8 cellular contexts compared by ENCODE assay signal in genomic region chr10:127906548-127907377, GRCh38. TPM values are rescaled to one million over a fixed set of nuclear protein-coding genes. Genes with fewer than 3 reads are reported as not detected.
A peak's percentile ranks its signal among the peaks of the same experiment; 100 is the strongest.
DNase-seq lines count a peak whose midpoint lies in the region; TF ChIP-seq lines count a peak whose summit lies in the region.

TSS of gene PTPRE (plus strand) at chr10:127907103. CDS start at chr10:128040882, 133,779 bp downstream.

- TF ChIP-seq CTCF in GM12865 (IDR thresholded peaks at IDR 0.05; ENCODE audit: insufficient read depth, low read depth, low read length, missing control alignments) (peak; percentile 56), endodermal cell (conservative IDR thresholded peaks at IDR 0.05) (peak; percentile 92)

- H3K9me3 Mint-ChIP-seq in endodermal cell = no peaks in the 10 kb centered on the region

- no peak within 1 kb of the TSS for H3K27ac Mint-ChIP-seq in endodermal cell

- no peak within 1 kb of the TSS for H3K9ac ChIP-seq in endodermal cell (ENCODE audit: extremely low read depth, low read length, poor library complexity, severe bottlenecking)

- H3K27me3 ChIP-seq in endodermal cell (ENCODE audit: control insufficient read depth, insufficient read depth, low read length, poor library complexity, severe bottlenecking) (peaks cover 39% of the 10 kb centered on the region), mononuclear cell (ENCODE audit: insufficient read depth, low read length) (peaks cover 4% of the 10 kb centered on the region)

- H3K36me3 Mint-ChIP-seq in endodermal cell (ENCODE audit: low read depth) = no peaks in the 10 kb centered on the region

- peak within 1 kb of the TSS; percentile 35 for H3K4me3 Mint-ChIP-seq in endodermal cell

- H3K4me1 ChIP-seq in endodermal cell (ENCODE audit: control insufficient read depth, insufficient read depth, low read length) = no peaks in the 10 kb centered on the region
- H3K4me1 ChIP-seq in mononuclear cell (ENCODE audit: insufficient read depth, low read length) = peaks cover 16% of the 10 kb centered on the region

- H3K9me3 ChIP-seq in endodermal cell (ENCODE audit: control insufficient read depth, low read length) = no peaks in the 10 kb centered on the region
- H3K9me3 ChIP-seq in mononuclear cell (ENCODE audit: low read depth, low read length) = no peaks in the 10 kb centered on the region

- H3K27ac ChIP-seq in endodermal cell (ENCODE audit: low read depth, low read length) = no peak within 1 kb of the TSS

- no peaks in the 10 kb centered on the region for H3K36me3 ChIP-seq in endodermal cell (ENCODE audit: control insufficient read depth, insufficient read depth, low read length)

- POLR2A ChIA-PET in HEK293T (lab: Yijun Ruan, JAX) = no interaction called here

- DNase-seq in GM12865 (ENCODE audit: low read depth) (peak; percentile 45), HEK293T (ENCODE audit: extremely low spot score) (peak; percentile 89), MV-4-11 (lab: John Stamatoyannopoulos, UW) (peak; percentile 43), endodermal cell (peak; percentile 89), NCI-H774 (lab: John Stamatoyannopoulos, UW) (no peak)
- DNase-seq in activated CD8-positive, alpha-beta memory T cell treated with anti-CD3 and anti-CD28 coated beads for 4 hours (ENCODE audit: low read depth in 2 of 2) = peak; percentile 24 to 29
- peak; percentile 62 to 66 for DNase-seq in stimulated activated CD8-positive, alpha-beta memory T cell treated with anti-CD3 and anti-CD28 coated beads, Interleukin-15, amount 100 ng/mL, for 48 hours (ENCODE audit: low read depth in 2 of 2)

- no peaks in the 10 kb centered on the region for H3K4me1 Mint-ChIP-seq in endodermal cell

- CTCF ChIA-PET in HEK293T (lab: Yijun Ruan, JAX) = interaction anchor here (0.6 to 2.8 kb wide), 6 partner anchors 13 to 163 kb away, joined by 3 to 16 read pairs (median 4); no protein-coding TSS in a partner anchor

- H3K4me3 ChIP-seq in GM12865 (ENCODE audit: low read depth, low read length) (no peak within 1 kb of the TSS), endodermal cell (ENCODE audit: low read length) (peak within 1 kb of the TSS; percentile 69), mononuclear cell (ENCODE audit: low read length) (peak within 1 kb of the TSS; percentile 57)

- 9 to 10% methylated on average over 19 to 78 of the region's 78 CpGs for WGBS in endodermal cell (ENCODE audit: insufficient coverage in 1 of 2, insufficient read length in 1 of 2), 2 experiments

- peaks cover 50% of the 10 kb centered on the region for H3K27me3 Mint-ChIP-seq in endodermal cell (ENCODE audit: insufficient read depth)

TF ChIP-seq in HEK293T, 16 proteins besides CTCF, POLR2A, EP300 and RAD21:
- TF ChIP-seq PKNOX1 (IDR thresholded peaks at IDR 0.05) (no peak), SP1 (IDR thresholded peaks at IDR 0.05) (no peak), HDGF (IDR thresholded peaks at IDR 0.05; ENCODE audit: borderline replicate concordance) (no peak), FOXM1 (IDR thresholded peaks at IDR 0.05; ENCODE audit: borderline replicate concordance) (no peak), FOXA1 (IDR thresholded peaks at IDR 0.05) (no peak), SUZ12 (IDR thresholded peaks at IDR 0.05) (no peak), BHLHE40 (IDR thresholded peaks at IDR 0.05; ENCODE audit: borderline replicate concordance) (no peak), TARDBP (IDR thresholded peaks at IDR 0.05) (no peak), FOXK2 (IDR thresholded peaks at IDR 0.05) (no peak), CTBP1 (IDR thresholded peaks at IDR 0.05; ENCODE audit: borderline replicate concordance) (no peak), ARNT (IDR thresholded peaks at IDR 0.05) (no peak), LEF1 (IDR thresholded peaks at IDR 0.05; ENCODE audit: borderline replicate concordance) (no peak), L3MBTL2 (conservative IDR thresholded peaks at IDR 0.05) (no peak), NFRKB (IDR thresholded peaks at IDR 0.05) (no peak), ELF4 (IDR thresholded peaks at IDR 0.05) (no peak), ZNF384 (IDR thresholded peaks at IDR 0.05) (no peak)

RNA-seq across cellular contexts. Expression of gene PTPRE, which starts in this region (rescaled TPM):
- total RNA-seq in endodermal cell (1 to 10 TPM in 1 of 2 donors, under 1 TPM in 1; 0.75 to 3.0 TPM), mononuclear cell (205 TPM)
- polyA plus RNA-seq in endodermal cell (2013, experiment 1 of 2) = 1.1 TPM
- polyA plus RNA-seq in endodermal cell (2013, experiment 2 of 2) = 1.2 TPM

Comparison
In these comparisons a context has a peak if more than half of its experiments do, and no peak if none do; other contexts are left out.
1. RNA of gene PTPRE (total RNA-seq): 205 TPM in mononuclear cell (single experiment); 0.75 to 3.0 TPM in endodermal cell; every median in the first group is over 10 times any median in the second.